15 cellular contexts compared by ENCODE assay signal in the genomic region with DNA sequence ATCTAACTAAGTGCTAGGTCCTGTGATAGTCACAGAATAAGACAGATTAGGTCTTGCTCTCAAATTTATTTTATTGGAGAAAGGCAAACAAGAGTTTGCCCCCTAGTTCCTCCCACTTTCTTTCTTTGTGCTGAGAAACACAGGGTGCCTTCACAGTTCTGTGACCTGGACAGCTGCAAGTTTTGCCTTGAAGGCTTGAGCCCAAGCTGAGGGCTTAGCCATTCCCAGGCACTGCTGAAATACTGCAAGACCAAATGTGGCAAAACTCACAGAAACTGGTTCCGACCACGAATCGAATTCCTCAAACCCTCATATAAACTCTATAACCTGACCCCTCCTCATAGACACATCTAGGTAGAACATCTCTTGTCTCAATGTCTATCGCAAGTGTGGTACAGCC.
"Had no signal": no experiment of that assay in that cellular context is flagged by ENCODE, and none has a peak within 500 bp of the region (broad histone marks: within the 10 kb centered on the region; RNA-seq: fewer than 3 reads in every experiment).

No MANE protein-coding gene starts in this region.

- H3K9me3 ChIP-seq: right atrium auricular region, transverse colon had no signal

- H3K36me3 ChIP-seq: brain microvascular endothelial cell, right atrium auricular region, transverse colon had no signal

- H3K27me3 ChIP-seq: brain microvascular endothelial cell, right atrium auricular region, transverse colon had no signal

- DNase-seq: activated CD4-positive, alpha-beta T cell treated with anti-CD3 and anti-CD28 coated beads, Interleukin-2, amount 10 ng/mL, durations not matched to agents 7 days and 5 days; activated CD4-positive, CD25-positive, alpha-beta regulatory T cell; activated CD8-positive, alpha-beta memory T cell treated with anti-CD3 and anti-CD28 coated beads for 24 hours; activated naive CD4-positive, alpha-beta T cell treated with anti-CD3 and anti-CD28 coated beads, Interleukin-2, amount 50 U/mL, for 16 hours; amniotic stem cell; brain microvascular endothelial cell; left cardiac atrium; posterior cingulate gyrus; small intestine; transverse colon had no signal

- H3K27ac ChIP-seq: brain microvascular endothelial cell, right atrium auricular region had no signal

- FAIRE-seq: endometrium, small intestine had no signal

- H3K4me3 Mint-ChIP-seq: activated CD4-positive, alpha-beta T cell treated with anti-CD3 and anti-CD28 coated beads, Interleukin-2, amount 10 ng/mL, durations not matched to agents 7 days and 5 days had no signal

- H3K27me3 Mint-ChIP-seq: activated CD4-positive, alpha-beta T cell treated with anti-CD3 and anti-CD28 coated beads, Interleukin-2, amount 10 ng/mL, durations not matched to agents 7 days and 5 days had no signal

- H3K27ac Mint-ChIP-seq: activated CD4-positive, alpha-beta T cell treated with anti-CD3 and anti-CD28 coated beads, Interleukin-2, amount 10 ng/mL, durations not matched to agents 7 days and 5 days had no signal

- ATAC-seq: esophagus mucosa, left cardiac atrium, SK-N-SH treated with all-trans-retinoic acid at 6 μM for 48 hours had no signal

- H3K4me3 ChIP-seq: lung, right atrium auricular region, transverse colon had no signal
